ENCODE assay signal across 8 cellular contexts in the genomic region with DNA sequence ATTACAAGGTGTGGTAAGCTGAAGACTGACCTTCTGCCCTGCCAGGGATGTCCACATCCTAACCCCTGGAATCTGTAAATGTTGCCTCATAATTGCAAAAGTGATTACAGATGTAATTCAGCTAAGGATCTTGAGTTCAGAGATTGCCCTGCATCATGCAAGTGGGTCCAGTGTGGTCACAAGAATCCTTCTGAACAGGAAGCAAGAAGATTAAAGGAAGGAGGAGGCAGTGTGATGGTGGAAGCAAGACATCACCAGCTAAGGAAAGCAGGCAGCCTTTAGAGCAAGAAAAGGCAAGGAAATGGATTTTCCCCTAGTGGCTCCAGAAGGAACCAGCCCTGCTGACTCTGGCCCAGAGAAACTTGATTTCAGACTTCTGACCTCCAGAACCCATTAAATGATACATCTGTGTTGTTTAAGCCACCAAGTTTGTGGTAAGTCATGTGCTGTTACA.
A peak's percentile ranks its signal among the peaks of the same experiment; 100 is the strongest.
DNase-seq lines count a peak whose midpoint lies in the region; ATAC-seq and TF ChIP-seq lines count a peak whose summit lies in the region.

No MANE protein-coding gene starts in this region.

- H3K4me3 Mint-ChIP-seq in CD8-positive, alpha-beta T cell = no peak overlapping the region

- POLR2A ChIA-PET in CD8-positive, alpha-beta T cell (lab: Charles Lee) = no interaction called here

- H3K23ac ChIP-seq in mesenchymal stem cell (ENCODE audit: low read length in 2 of 2) = no peak overlapping the region

- CTCF ChIA-PET in CD8-positive, alpha-beta T cell (lab: Charles Lee) = interaction anchor here (1.3 kb wide), 1 partner anchor 18 kb away, joined by 7 read pairs; no protein-coding TSS in a partner anchor

- peaks cover 1% of the 10 kb centered on the region for H3K4me1 ChIP-seq in mesenchymal stem cell (ENCODE audit: control insufficient read depth, insufficient read depth, low read depth, low read length)
- peaks cover 16% of the 10 kb centered on the region for H3K4me1 ChIP-seq in CD8-positive, alpha-beta T cell (ENCODE audit: insufficient read depth, low read length)

- H3K9me3 Mint-ChIP-seq in CD8-positive, alpha-beta T cell = no peaks in the 10 kb centered on the region

- no peak overlapping the region for H4K91ac ChIP-seq in mesenchymal stem cell (ENCODE audit: low read length)

- H3K4me2 ChIP-seq in mesenchymal stem cell (ENCODE audit: low read length, poor library complexity, severe bottlenecking) = no peak overlapping the region

- no peak overlapping the region for H2BK120ac ChIP-seq in mesenchymal stem cell (ENCODE audit: low read depth, low read length)

- no peak for ATAC-seq in HG02884 (IDR thresholded peaks at IDR 0.05; ENCODE audit: unreplicated experiment)
- no peak for ATAC-seq in CD8-positive, alpha-beta T cell

- H3K27ac ChIP-seq in mesenchymal stem cell (ENCODE audit: low read length, poor library complexity, severe bottlenecking) = no peak overlapping the region
- no peak overlapping the region for H3K27ac ChIP-seq in CD8-positive, alpha-beta T cell (ENCODE audit: low read depth, low read length)

- H3K27me3 ChIP-seq in mesenchymal stem cell (ENCODE audit: control insufficient read depth in 1 of 2, insufficient read depth in 1 of 2, low read length in 2 of 2) = no peaks in the 10 kb centered on the region
- no peaks in the 10 kb centered on the region for H3K27me3 ChIP-seq in CD8-positive, alpha-beta T cell (ENCODE audit: insufficient read depth, low read length)

- H2BK15ac ChIP-seq in mesenchymal stem cell (ENCODE audit: low read depth, poor library complexity, severe bottlenecking) = no peak overlapping the region

- no peak overlapping the region for H2BK12ac ChIP-seq in mesenchymal stem cell (ENCODE audit: low read length in 2 of 2)

- no peak overlapping the region for H3K4ac ChIP-seq in mesenchymal stem cell (ENCODE audit: low read depth in 1 of 2, low read length in 2 of 2)

- TF ChIP-seq CTCF in cardiac fibroblast (IDR thresholded peaks at IDR 0.05; ENCODE audit: low read depth, low read length) = peak; percentile 39
- no peak for TF ChIP-seq CTCF in CD8-positive, alpha-beta T cell (IDR thresholded peaks at IDR 0.05)

- H3K27me3 Mint-ChIP-seq in CD8-positive, alpha-beta T cell (ENCODE audit: low read depth) = no peaks in the 10 kb centered on the region

- H3K36me3 Mint-ChIP-seq in CD8-positive, alpha-beta T cell = no peaks in the 10 kb centered on the region

- DNase-seq in CD1c-positive myeloid dendritic cell (ENCODE audit: extremely low spot score) (peak; percentile 15), cardiac fibroblast (ENCODE audit: low read depth in 2 of 2) (peak; percentile 31 to 53), mesenchymal stem cell (peak; percentile 58), NCI-H510A (lab: John Stamatoyannopoulos, UW) (no peak), posterior vena cava (ENCODE audit: low spot score) (no peak)
- DNase-seq in Jurkat, Clone E6-1 (ENCODE audit: low read depth, low spot score) = peak; percentile 16
- no peak for DNase-seq in CD8-positive, alpha-beta T cell

- H3K36me3 ChIP-seq in mesenchymal stem cell (ENCODE audit: control insufficient read depth in 1 of 2, insufficient read depth in 2 of 2, low read depth in 1 of 2, low read length in 2 of 2) = no peaks in the 10 kb centered on the region
- no peaks in the 10 kb centered on the region for H3K36me3 ChIP-seq in CD8-positive, alpha-beta T cell (ENCODE audit: insufficient read depth, low read length)

- no peak overlapping the region for H4K8ac ChIP-seq in mesenchymal stem cell (ENCODE audit: low read length)

- no peak overlapping the region for H2AK5ac ChIP-seq in mesenchymal stem cell (ENCODE audit: low read length, severe bottlenecking)

- no peak overlapping the region for H3K14ac ChIP-seq in mesenchymal stem cell (ENCODE audit: low read length in 2 of 2)

- H3K4me1 Mint-ChIP-seq in CD8-positive, alpha-beta T cell (ENCODE audit: low read depth) = peaks cover 30% of the 10 kb centered on the region

- no peak overlapping the region for H2BK5ac ChIP-seq in mesenchymal stem cell (ENCODE audit: low read depth, low read length, poor library complexity, severe bottlenecking)

- no peak overlapping the region for H2AFZ ChIP-seq in mesenchymal stem cell (ENCODE audit: low read depth, low read length)

- H3K9ac ChIP-seq in mesenchymal stem cell (ENCODE audit: low read length) = peak overlapping the region; percentile 47

- H3K4me3 ChIP-seq in Jurkat, Clone E6-1 (ENCODE audit: low read length) = no peak overlapping the region
- no peak overlapping the region for H3K4me3 ChIP-seq in cardiac fibroblast (replicated peaks in 1 of 2; ENCODE audit: low read depth in 2 of 2, low read length in 2 of 2)
- peak overlapping the region in 1 of 2 experiments; percentile 16 for H3K4me3 ChIP-seq in mesenchymal stem cell (ENCODE audit: insufficient read depth in 1 of 2, low read depth in 1 of 2, low read length in 2 of 2)
- H3K4me3 ChIP-seq in CD8-positive, alpha-beta T cell (ENCODE audit: low read depth, low read length) = no peak overlapping the region

- intact Hi-C loops in posterior vena cava (cut with DNase I) = no loop called here
- intact Hi-C loops in CD8-positive, alpha-beta T cell (cut with DNase I, micrococcal nuclease) = loop anchor here in 1 of 2 experiments (5.0 kb wide), 1 partner anchor 79 kb away; the partner anchor contains the start of gene USP6NL

- peak overlapping the region in 1 of 2 experiments; percentile 72 for H3K18ac ChIP-seq in mesenchymal stem cell (ENCODE audit: low read depth in 1 of 2, low read length in 2 of 2)

- no peak overlapping the region for H3K27ac Mint-ChIP-seq in CD8-positive, alpha-beta T cell

- no peaks in the 10 kb centered on the region for H3K9me3 ChIP-seq in mesenchymal stem cell (ENCODE audit: control insufficient read depth, low read length)
- H3K9me3 ChIP-seq in CD8-positive, alpha-beta T cell (ENCODE audit: low read length) = no peaks in the 10 kb centered on the region

- peaks cover 32% of the 10 kb centered on the region for H3K79me1 ChIP-seq in mesenchymal stem cell (replicated peaks; ENCODE audit: low read length, poor library complexity, severe bottlenecking)

Comparison
In these comparisons a context has a peak if more than half of its experiments do, and no peak if none do; other contexts are left out.
1. DNase-seq: peak in CD1c-positive myeloid dendritic cell (single experiment), Jurkat, Clone E6-1 (single experiment), cardiac fibroblast (2 of 2) and mesenchymal stem cell (single experiment); none in NCI-H510A (single experiment), posterior vena cava (single experiment) and CD8-positive, alpha-beta T cell (0 of 7).